Comparison of ENCODE assay signal across 11 cellular contexts in the genomic region with DNA sequence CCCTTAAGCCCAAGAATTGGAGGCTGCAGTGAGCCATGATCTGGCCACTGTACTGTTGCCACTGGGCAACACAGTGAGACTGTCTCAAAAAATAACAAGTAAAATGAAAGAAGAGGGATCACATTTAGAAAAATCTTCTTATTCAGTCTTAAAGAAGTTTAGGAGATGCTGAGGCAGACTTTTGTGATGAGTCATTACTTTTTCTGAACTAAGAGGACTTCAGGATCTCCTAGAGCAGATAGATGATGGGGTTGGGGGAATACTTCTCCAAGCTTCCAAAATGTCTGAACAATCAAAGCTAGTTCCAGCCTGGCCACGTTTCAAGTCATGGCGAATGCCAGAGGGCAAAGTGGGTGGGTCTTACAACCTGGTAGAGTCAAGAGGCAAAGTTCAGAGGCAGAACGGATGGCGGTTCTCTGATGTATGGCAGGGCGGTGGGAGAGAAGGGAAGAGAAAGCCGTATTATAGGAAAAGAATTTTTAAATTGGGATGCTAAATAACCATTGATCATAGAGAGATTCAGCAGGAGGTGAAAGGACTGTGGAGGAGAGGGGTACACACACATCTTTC. TPM values are rescaled to one million over a fixed set of nuclear protein-coding genes. Genes with fewer than 3 reads are reported as not detected.
A peak's percentile ranks its signal among the peaks of the same experiment; 100 is the strongest.
DNase-seq lines count a peak whose midpoint lies in the region; ATAC-seq and TF ChIP-seq lines count a peak whose summit lies in the region.
"Had no signal": no experiment of that assay in that cellular context is flagged by ENCODE, and none has a peak within 500 bp of the region (broad histone marks: within the 10 kb centered on the region; RNA-seq: fewer than 3 reads in every experiment).

No MANE protein-coding gene starts in this region.

- peaks cover 4% of the 10 kb centered on the region; the same call in 1 of the 2 replicates for H3K4me1 ChIP-seq in Caco-2
- peaks cover 19% of the 10 kb centered on the region for H3K4me1 ChIP-seq in PC-3 (ENCODE audit: insufficient read depth, low read length)
- peaks cover 0 to 5% of the 10 kb centered on the region in 2 donors for H3K4me1 ChIP-seq in esophagus (ENCODE audit: control insufficient read depth in 2 of 2, insufficient read depth in 2 of 2, low read length in 1 of 2)
- no peaks in the 10 kb centered on the region for H3K4me1 ChIP-seq in parathyroid adenoma

- H3K9ac ChIP-seq in PC-3 (ENCODE audit: low read length) (no peak overlapping the region), parathyroid adenoma (no peak overlapping the region)

- peaks cover 16% of the 10 kb centered on the region for H3K4me1 Mint-ChIP-seq in Caco-2 (ENCODE audit: low read depth, unreplicated experiment)

- POLR2A ChIA-PET in Caco-2 (lab: Charles Lee) (no interaction called here), PC-3 (lab: Charles Lee; ENCODE audit: unreplicated experiment) (no interaction called here)

- peak overlapping the region; percentile 84 for H3K4me3 Mint-ChIP-seq in Caco-2 (ENCODE audit: unreplicated experiment)
- H3K4me3 Mint-ChIP-seq: activated naive CD4-positive, alpha-beta T cell treated with anti-CD3 and anti-CD28 coated beads for 36 hours had no signal

- H3K79me2 ChIP-seq in PC-3 (ENCODE audit: low read length) (peaks cover 18% of the 10 kb centered on the region), parathyroid adenoma (no peaks in the 10 kb centered on the region)

- intact Hi-C loops in Caco-2 (cut with micrococcal nuclease; ENCODE audit: unreplicated experiment) (no loop called here), PC-3 (cut with micrococcal nuclease) (no loop called here)

- no peaks in the 10 kb centered on the region for H3F3A ChIP-seq in PC-3 (ENCODE audit: low read length, unreplicated experiment)

- no peak overlapping the region for H2AFZ ChIP-seq in PC-3 (ENCODE audit: low read length)
- H2AFZ ChIP-seq in parathyroid adenoma: no peak overlapping the region

- peaks cover 5% of the 10 kb centered on the region for H3K27me3 Mint-ChIP-seq in Caco-2 (ENCODE audit: insufficient read depth, unreplicated experiment)

- H3K9me3 Mint-ChIP-seq in Caco-2 (ENCODE audit: unreplicated experiment): no peaks in the 10 kb centered on the region

- 59 to 64% methylated on average over 6 of the region's 6 CpGs for WGBS in esophagus, 2 donors

- CTCF ChIA-PET in Caco-2 (lab: Charles Lee): no interaction called here
- CTCF ChIA-PET in PC-3 (lab: Charles Lee): interaction anchor here (3.6 kb wide), 1 partner anchor 25 kb away, joined by 28 read pairs; no protein-coding TSS in a partner anchor

- TF ChIP-seq CTCF in Caco-2 (IDR thresholded peaks at IDR 0.05; ENCODE audit: insufficient read depth in 1 of 2, low read depth in 1 of 2, low read length in 1 of 2, severe bottlenecking in 1 of 2, unreplicated experiment in 1 of 2): no peak
- TF ChIP-seq CTCF in PC-3 (conservative IDR thresholded peaks at IDR 0.05; ENCODE audit: low read depth, low read length): no peak
- no peak for TF ChIP-seq CTCF in parathyroid adenoma (IDR thresholded peaks at IDR 0.05)

- DNase-seq in Caco-2 (no peak), PC-3 (no peak), T-helper 9 cell (no peak)
- DNase-seq: activated naive CD4-positive, alpha-beta T cell treated with anti-CD3 and anti-CD28 coated beads for 36 hours; pancreas had no signal

- H3K9me3 ChIP-seq in Caco-2: no peaks in the 10 kb centered on the region
- H3K9me3 ChIP-seq in PC-3 (ENCODE audit: low read length): no peaks in the 10 kb centered on the region
- H3K9me3 ChIP-seq in esophagus (ENCODE audit: control insufficient read depth in 2 of 2, insufficient read depth in 1 of 2, low read depth in 1 of 2, low read length in 1 of 2): no peaks in the 10 kb centered on the region
- no peaks in the 10 kb centered on the region for H3K9me3 ChIP-seq in parathyroid adenoma (ENCODE audit: control insufficient read depth, low read length)
- H3K9me3 ChIP-seq: pancreas had no signal

- H3K4me3 ChIP-seq in Caco-2 (ENCODE audit: low read depth, low read length) (no peak overlapping the region), PC-3 (ENCODE audit: low read length) (no peak overlapping the region), esophagus (ENCODE audit: low read depth in 1 of 2, low read length in 2 of 2) (no peak overlapping the region), parathyroid adenoma (ENCODE audit: low read depth, low read length) (no peak overlapping the region)
- H3K4me3 ChIP-seq: SK-N-MC had no signal

- H3K9me2 ChIP-seq in PC-3 (replicated peaks; ENCODE audit: low read length): no peaks in the 10 kb centered on the region

- H3K27ac Mint-ChIP-seq in Caco-2 (ENCODE audit: unreplicated experiment): no peak overlapping the region
- H3K27ac Mint-ChIP-seq: activated naive CD4-positive, alpha-beta T cell treated with anti-CD3 and anti-CD28 coated beads for 36 hours had no signal

- H3K27ac ChIP-seq in PC-3 (ENCODE audit: low read length): no peak overlapping the region
- H3K27ac ChIP-seq in esophagus (ENCODE audit: low read depth in 2 of 2, low read length in 1 of 2): peak overlapping the region; percentile 2 to 36
- H3K27ac ChIP-seq in parathyroid adenoma: peak overlapping the region; percentile 93
- H3K27ac ChIP-seq: SK-N-MC had no signal

- BruUV-seq in Caco-2 (replicated peaks; lab: Mats Ljungman, UMichigan) (no TSS peak), PC-3 (replicated peaks; lab: Mats Ljungman, UMichigan) (no TSS peak)

- H3K36me3 ChIP-seq in Caco-2 (ENCODE audit: control insufficient read depth, insufficient read depth, low read length): no peaks in the 10 kb centered on the region
- no peaks in the 10 kb centered on the region; the same call in 1 of the 2 replicates for H3K36me3 ChIP-seq in PC-3 (ENCODE audit: low read depth, low read length)
- H3K36me3 ChIP-seq in esophagus (ENCODE audit: control insufficient read depth in 2 of 2, insufficient read depth in 2 of 2, low read length in 1 of 2): peaks cover 0 to 3% of the 10 kb centered on the region in 2 donors
- H3K36me3 ChIP-seq in parathyroid adenoma (ENCODE audit: control insufficient read depth, insufficient read depth, low read length): no peaks in the 10 kb centered on the region
- H3K36me3 ChIP-seq: pancreas had no signal

- peaks cover 7% of the 10 kb centered on the region for H3K36me3 Mint-ChIP-seq in Caco-2 (ENCODE audit: insufficient read depth, unreplicated experiment)

- H3K4me2 ChIP-seq in PC-3 (ENCODE audit: low read length) (peak overlapping the region; percentile 91), parathyroid adenoma (ENCODE audit: low read length) (no peak overlapping the region)

- H3K27me3 ChIP-seq in Caco-2 (replicated peaks; ENCODE audit: control insufficient read depth, insufficient read depth, low read length) (no peaks in the 10 kb centered on the region), PC-3 (ENCODE audit: low read length) (no peaks in the 10 kb centered on the region), esophagus (ENCODE audit: control insufficient read depth in 1 of 2, insufficient read depth in 2 of 2, low read length in 2 of 2) (no peaks in the 10 kb centered on the region), parathyroid adenoma (ENCODE audit: control insufficient read depth, insufficient read depth, low read length) (no peaks in the 10 kb centered on the region)
- H3K27me3 ChIP-seq: pancreas had no signal

- no peaks in the 10 kb centered on the region for H4K20me1 ChIP-seq in PC-3 (ENCODE audit: low read length)

- ATAC-seq in PC-3: no peak
- no peak for ATAC-seq in HG03460 (IDR thresholded peaks at IDR 0.05; ENCODE audit: unreplicated experiment)
- no peak for ATAC-seq in HG02798 (IDR thresholded peaks at IDR 0.05; ENCODE audit: poor library complexity, unreplicated experiment)
- no peak for ATAC-seq in GM21360 (IDR thresholded peaks at IDR 0.05; ENCODE audit: unreplicated experiment)
- ATAC-seq: pancreas had no signal

RNA-seq across cellular contexts. Expression of gene CIART, which starts 2.1 kb away (rescaled TPM):
- total RNA-seq in Caco-2 (2022) (2.6 and 3.2 TPM in 2 replicates), PC-3 (2014; rRNA removed) (19.0 and 27.0 TPM in 2 replicates)
- 1 to 10 TPM; 4.9 to 7.3 TPM for polyA plus RNA-seq in esophagus

RNA-seq across cellular contexts. Expression of gene C1orf54, which starts 7.6 kb away (rescaled TPM):
- 0.26 and 0.82 TPM in 2 replicates for total RNA-seq in Caco-2 (2022)
- total RNA-seq in PC-3 (2014; rRNA removed): 0.98 TPM in 1 of 2 replicates, not detected in the other
- polyA plus RNA-seq in esophagus: 1 to 10 TPM; 5.9 to 8.1 TPM

RNA-seq across cellular contexts. Expression of gene APH1A, which starts 11.4 kb away (rescaled TPM):
- 93.8 and 96.7 TPM in 2 replicates for total RNA-seq in Caco-2 (2022)
- total RNA-seq in PC-3 (2014; rRNA removed): 211 and 222 TPM in 2 replicates
- polyA plus RNA-seq in esophagus: 100 to 1,000 TPM in 1 of 2 donors, 10 to 100 TPM in 1; 94.3 to 116 TPM

RNA-seq across cellular contexts. Expression of gene MRPS21, which starts 13.4 kb away (rescaled TPM):
- total RNA-seq in Caco-2 (2022) (16.7 and 17.5 TPM in 2 replicates), PC-3 (2014; rRNA removed) (109 and 124 TPM in 2 replicates)
- 100 to 1,000 TPM in 1 of 2 donors, 10 to 100 TPM in 1; 80.0 to 122 TPM for polyA plus RNA-seq in esophagus

RNA-seq across cellular contexts. Expression of gene CA14, which starts 22.6 kb away (rescaled TPM):
- total RNA-seq in Caco-2 (2022) (not detected in 2 replicates), PC-3 (2014; rRNA removed) (not detected in 2 replicates)
- under 1 TPM; 0.06 to 0.22 TPM for polyA plus RNA-seq in esophagus
- total RNA-seq: activated naive CD4-positive, alpha-beta T cell treated with anti-CD3 and anti-CD28 coated beads for 36 hours had no signal
